ENCODE assay signal across 12 cellular contexts in genomic region chr1:180956028-180956640, GRCh38. TPM values are rescaled to one million over a fixed set of nuclear protein-coding genes. Genes with fewer than 3 reads are reported as not detected.
A peak's percentile ranks its signal among the peaks of the same experiment; 100 is the strongest.
DNase-seq lines count a peak whose midpoint lies in the region; ATAC-seq and TF ChIP-seq lines count a peak whose summit lies in the region.
"Had no signal": no experiment of that assay in that cellular context is flagged by ENCODE, and none has a peak within 500 bp of the region (broad histone marks: within the 10 kb centered on the region; RNA-seq: fewer than 3 reads in every experiment).

No MANE protein-coding gene starts in this region.

- no peaks in the 10 kb centered on the region for H3K9me3 ChIP-seq in breast epithelium
- H3K9me3 ChIP-seq: adrenal gland, tibial artery had no signal

- peak; percentile 77 for DNase-seq in G401 (ENCODE audit: low spot score)
- DNase-seq in NCI-H146 treated with DMSO at 0.1 percent for 48 hours (lab: John Stamatoyannopoulos, UW; ENCODE audit: unreplicated experiment), result peak; percentile 58
- DNase-seq in breast epithelium (ENCODE audit: low spot score in 2 of 2), result peak in 1 of 2 donors; percentile 15
- peak; percentile 64 for DNase-seq in posterior vena cava (ENCODE audit: low spot score)
- DNase-seq: activated CD4-positive, alpha-beta T cell treated with anti-CD3 and anti-CD28 coated beads, Interleukin-2, amount 50 U/mL, for 4 hours; adrenal gland; glutamatergic neuron; NCI-H774 had no signal

- no peaks in the 10 kb centered on the region for H3K36me3 ChIP-seq in breast epithelium
- H3K36me3 ChIP-seq: adrenal gland had no signal

- no peaks in the 10 kb centered on the region for H3K27me3 ChIP-seq in breast epithelium
- H3K27me3 ChIP-seq: adrenal gland, tibial artery had no signal

- ATAC-seq in HG03039 (IDR thresholded peaks at IDR 0.05; ENCODE audit: unreplicated experiment) (no peak), GM21786 (IDR thresholded peaks at IDR 0.05; ENCODE audit: unreplicated experiment) (no peak), HG03139 (IDR thresholded peaks at IDR 0.05; ENCODE audit: unreplicated experiment) (no peak)

- H3K4me1 ChIP-seq in breast epithelium, result peaks cover 2 to 18% of the 10 kb centered on the region in 2 donors

- TF ChIP-seq CTCF in breast epithelium (IDR thresholded peaks at IDR 0.05), result no peak

- peak overlapping the region; percentile 14 to 32 for H3K27ac ChIP-seq in breast epithelium
- H3K27ac ChIP-seq: adrenal gland, tibial artery had no signal

- in situ Hi-C loops in G401 (cut with HindIII; ENCODE audit: low sequenced_read_pairs), result no loop called here

- no peak overlapping the region for H3K4me3 ChIP-seq in breast epithelium
- H3K4me3 ChIP-seq: adrenal gland, tibial artery had no signal

- TF ChIP-seq POLR2A in breast epithelium (IDR thresholded peaks at IDR 0.05), result no peak

- intact Hi-C loops in breast epithelium (cut with DNase I; ENCODE audit: low total_unique reads) (no loop called here), posterior vena cava (cut with DNase I) (no loop called here)

RNA-seq across cellular contexts. Expression of gene KIAA1614, which starts 43.4 kb away (rescaled TPM):
- total RNA-seq in G401 (2014; rRNA removed; shearing (Covaris generic)), result 0.07 and 0.31 TPM in 2 replicates
- total RNA-seq in breast epithelium (1 to 10 TPM; 2.3 to 9.1 (median 4.3) TPM), posterior vena cava (10 to 100 TPM; 10.7 to 12.7 TPM)
